In the genomic region with DNA sequence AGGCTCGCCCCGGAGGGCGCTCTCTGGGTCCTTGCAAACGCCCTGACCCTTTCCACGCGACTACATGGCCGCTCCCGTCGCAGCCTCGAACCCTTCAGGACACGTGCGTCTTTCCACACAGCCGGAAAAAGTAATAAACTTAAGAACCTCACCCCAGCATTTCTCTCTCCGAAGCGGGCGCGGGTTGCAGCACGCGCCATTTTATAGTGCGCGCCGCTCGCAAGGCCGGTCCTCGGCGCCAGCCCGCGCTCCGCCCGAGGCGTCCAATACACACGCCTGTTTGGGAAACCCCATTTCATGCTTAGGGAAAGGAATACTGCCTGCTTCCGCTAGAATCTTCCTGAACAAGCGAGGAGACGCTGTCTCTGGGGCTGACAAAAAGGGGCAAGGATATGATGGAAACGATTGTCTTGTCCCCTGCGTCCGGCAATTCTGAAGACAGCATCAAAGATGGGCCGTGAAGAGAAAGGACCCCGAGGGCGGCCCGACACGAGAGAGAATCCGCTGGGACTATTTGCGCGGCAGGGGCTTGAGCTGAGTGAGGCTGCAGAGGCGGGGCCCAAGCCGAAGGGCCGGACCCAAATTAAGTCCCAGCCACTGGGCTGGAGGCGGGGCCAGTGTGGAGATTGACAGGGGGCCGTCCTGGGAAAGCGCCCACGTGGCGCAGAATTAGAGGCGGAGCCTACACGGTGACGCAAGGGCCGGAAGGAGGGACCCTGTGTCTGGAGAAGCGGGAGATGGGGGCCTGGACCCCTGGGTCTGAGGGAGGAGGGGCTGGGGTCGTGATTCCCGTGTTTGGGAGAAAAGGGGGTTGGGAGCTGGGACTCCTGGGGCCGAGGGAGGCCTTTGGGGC, we compare ENCODE assay signal across 8 cellular contexts. TPM values are rescaled to one million over a fixed set of nuclear protein-coding genes. Genes with fewer than 3 reads are reported as not detected.
DNase-seq lines count a peak whose midpoint lies in the region; ATAC-seq and TF ChIP-seq lines count a peak whose summit lies in the region.

No MANE protein-coding gene starts in this region.

- H3K9me3 ChIP-seq in breast epithelium (no peaks in the 10 kb centered on the region), iPS-18c (ENCODE audit: control insufficient read depth, insufficient read depth, low read length) (no peaks in the 10 kb centered on the region), skeletal muscle satellite cell (replicated peaks; ENCODE audit: low read length) (no peaks in the 10 kb centered on the region)

- in situ Hi-C loops in ACHN (cut with HindIII; ENCODE audit: low pct_ligation_motif_present, low pct_unique_long_range_greater_than_20kb, low sequenced_read_pairs) = no loop called here

- H3K27me3 ChIP-seq in breast epithelium (no peaks in the 10 kb centered on the region), skeletal muscle satellite cell (ENCODE audit: control insufficient read depth, insufficient read depth, low read length) (no peaks in the 10 kb centered on the region)

- no peaks in the 10 kb centered on the region for H3K36me3 ChIP-seq in breast epithelium
- peaks cover 20% of the 10 kb centered on the region for H3K36me3 ChIP-seq in skeletal muscle satellite cell (ENCODE audit: insufficient read depth, low read length)

- H3K27ac ChIP-seq in VCaP (peak overlapping the region; percentile 99), breast epithelium (peak overlapping the region; percentile 95 to 97)

- no peak for TF ChIP-seq POLR2A in breast epithelium (IDR thresholded peaks at IDR 0.05)

- peak overlapping the region; percentile 91 for H3K9ac ChIP-seq in skeletal muscle satellite cell (ENCODE audit: low read depth, low read length)

- no peak for TF ChIP-seq CTCF in VCaP (conservative IDR thresholded peaks at IDR 0.05)
- TF ChIP-seq CTCF in breast epithelium (IDR thresholded peaks at IDR 0.05) = peak in 1 of 3 donors; percentile 19

- H3K4me3 ChIP-seq in breast epithelium = peak overlapping the region; percentile 78 to 98 (median 97)
- H3K4me3 ChIP-seq in iPS-18c (ENCODE audit: insufficient read depth, low read depth, low read length) = peak overlapping the region; percentile 99
- H3K4me3 ChIP-seq in skeletal muscle satellite cell (ENCODE audit: low read length) = peak overlapping the region; percentile 93

- peak; percentile 78 for ATAC-seq in GM18873 (IDR thresholded peaks at IDR 0.05; ENCODE audit: low FRiP score, unreplicated experiment)
- ATAC-seq in HG03135 (IDR thresholded peaks at IDR 0.05; ENCODE audit: unreplicated experiment) = peak; percentile 93

- H3K4me1 ChIP-seq in breast epithelium = peaks cover 0 to 6% of the 10 kb centered on the region in 2 donors
- H3K4me1 ChIP-seq in skeletal muscle satellite cell (ENCODE audit: control insufficient read depth, insufficient read depth, low read length) = peaks cover 16% of the 10 kb centered on the region

- DNase-seq in ACHN (peak; percentile 98), NCI-H2196 (lab: John Stamatoyannopoulos, UW; ENCODE audit: unreplicated experiment) (peak; percentile 98), breast epithelium (ENCODE audit: low spot score in 2 of 2) (peak; percentile 98)

- intact Hi-C loops in breast epithelium (cut with DNase I; ENCODE audit: low total_unique reads) = no loop called here

- H3K4me2 ChIP-seq in skeletal muscle satellite cell (ENCODE audit: low read length) = peak overlapping the region; percentile 86

RNA-seq across cellular contexts. Expression of gene ACP4, which starts 14.4 kb away (rescaled TPM):
- total RNA-seq in breast epithelium = not detected
- not detected in 2 replicates for total RNA-seq in skeletal muscle satellite cell (2012; rRNA removed)

RNA-seq across cellular contexts. Expression of gene KLK1, which starts 18.9 kb away (rescaled TPM):
- total RNA-seq in breast epithelium = under 1 TPM in 2 of 3 donors, not detected in 1; 0.33 to 0.44 TPM
- 0.51 TPM in 1 of 2 replicates, not detected in the other for total RNA-seq in skeletal muscle satellite cell (2012; rRNA removed)

RNA-seq across cellular contexts. Expression of gene KLK15, which starts 28.7 kb away (rescaled TPM):
- total RNA-seq in breast epithelium = not detected
- not detected in 2 replicates for total RNA-seq in skeletal muscle satellite cell (2012; rRNA removed)

RNA-seq across cellular contexts. Expression of gene GPR32, which starts 34.4 kb away (rescaled TPM):
- not detected for total RNA-seq in breast epithelium
- not detected in 2 replicates for total RNA-seq in skeletal muscle satellite cell (2012; rRNA removed)

RNA-seq across cellular contexts. Expression of gene KLK3, which starts 50.1 kb away (rescaled TPM):
- 10 to 100 TPM in 1 of 3 donors, under 1 TPM in 1, not detected in 1; 0.32 to 45.2 TPM for total RNA-seq in breast epithelium
- not detected in 2 replicates for total RNA-seq in skeletal muscle satellite cell (2012; rRNA removed)

Comparison
In these comparisons a context has a peak if more than half of its experiments do, and no peak if none do; other contexts are left out.
1. Peak in every context shown above with its lines: DNase-seq, ATAC-seq, H3K4me3 ChIP-seq and H3K27ac ChIP-seq.